In genomic region chr16:89200850-89201466, GRCh38 we compare ENCODE assay signal across 1 cellular context.
TF ChIP-seq lines count a peak whose summit lies in the region.

No MANE protein-coding gene starts in this region.

TF ChIP-seq in HepG2, 621 proteins besides CTCF, POLR2A, EP300 and RAD21 (continued from another document and continues in another):
- TF ChIP-seq ZNF503 (CRISPR knock-in tag; IDR thresholded peaks at IDR 0.05) (no peak), SAP130 (CRISPR knock-in tag; IDR thresholded peaks at IDR 0.05; ENCODE audit: low read depth) (no peak), STAT5B (CRISPR knock-in tag; IDR thresholded peaks at IDR 0.05) (no peak), ZNF121 (CRISPR knock-in tag; IDR thresholded peaks at IDR 0.05) (no peak), NONO (IDR thresholded peaks at IDR 0.05) (no peak), NONO (CRISPR knock-in tag; conservative IDR thresholded peaks at IDR 0.05) (no peak), DNMT3B (CRISPR knock-in tag; conservative IDR thresholded peaks at IDR 0.05) (no peak), ZNF558 (CRISPR knock-in tag; IDR thresholded peaks at IDR 0.05; ENCODE audit: borderline replicate concordance) (0 out of 2 replicates have a peak, but pooled peaks have one; percentile 12), ZNF234 (CRISPR knock-in tag; conservative IDR thresholded peaks at IDR 0.05) (no peak), CREM (IDR thresholded peaks at IDR 0.05) (no peak), CREM (CRISPR knock-in tag; IDR thresholded peaks at IDR 0.05) (no peak), SOX5 (CRISPR knock-in tag; IDR thresholded peaks at IDR 0.05; ENCODE audit: borderline replicate concordance) (no peak), ZNF33B (CRISPR knock-in tag; IDR thresholded peaks at IDR 0.05) (no peak; the same call in 1 of the 2 replicates), ZNF207 (IDR thresholded peaks at IDR 0.05; ENCODE audit: borderline replicate concordance) (no peak), HNRNPUL1 (IDR thresholded peaks at IDR 0.05; ENCODE audit: low read depth, low read length) (no peak), ZMYM3 (CRISPR knock-in tag; IDR thresholded peaks at IDR 0.05) (no peak), KLF13 (CRISPR knock-in tag; IDR thresholded peaks at IDR 0.05) (no peak), FOXP4 (CRISPR knock-in tag; IDR thresholded peaks at IDR 0.05) (no peak), IKZF5 (CRISPR knock-in tag; IDR thresholded peaks at IDR 0.05) (no peak; the same call in 1 of the 2 replicates), PRPF4 (IDR thresholded peaks at IDR 0.05; ENCODE audit: low read depth, low read length, poor library complexity, severe bottlenecking) (no peak), TOE1 (CRISPR knock-in tag; IDR thresholded peaks at IDR 0.05) (no peak), ZNF549 (CRISPR knock-in tag; IDR thresholded peaks at IDR 0.05) (no peak), ZNF572 (CRISPR knock-in tag; IDR thresholded peaks at IDR 0.05) (no peak), ZC3H13 (CRISPR knock-in tag; IDR thresholded peaks at IDR 0.05) (no peak; the same call in 1 of the 2 replicates), FOXA3 (CRISPR knock-in tag; IDR thresholded peaks at IDR 0.05) (no peak), HMGXB4 (CRISPR knock-in tag; IDR thresholded peaks at IDR 0.05; ENCODE audit: borderline replicate concordance in 1 of 2, low read depth in 1 of 2) (no peak), HOXA7 (CRISPR knock-in tag; IDR thresholded peaks at IDR 0.05) (no peak), ZNF432 (CRISPR knock-in tag; IDR thresholded peaks at IDR 0.05; ENCODE audit: borderline replicate concordance) (no peak), STAT6 (CRISPR knock-in tag; IDR thresholded peaks at IDR 0.05; ENCODE audit: borderline replicate concordance) (no peak), ZNF777 (CRISPR knock-in tag; IDR thresholded peaks at IDR 0.05) (peak; percentile 44), SALL2 (CRISPR knock-in tag; IDR thresholded peaks at IDR 0.05) (peak; percentile 24; the same call in 1 of the 2 replicates), PPARG (CRISPR knock-in tag; conservative IDR thresholded peaks at IDR 0.05) (no peak), ZNF670 (CRISPR knock-in tag; IDR thresholded peaks at IDR 0.05; ENCODE audit: borderline replicate concordance) (no peak), ZNF646 (CRISPR knock-in tag; IDR thresholded peaks at IDR 0.05) (no peak), ZFY (CRISPR knock-in tag; IDR thresholded peaks at IDR 0.05) (peak; percentile 37), KAT2B (IDR thresholded peaks at IDR 0.05; ENCODE audit: borderline replicate concordance, low read depth, low read length) (no peak), KLF6 (CRISPR knock-in tag; IDR thresholded peaks at IDR 0.05) (no peak), MAF1 (CRISPR knock-in tag; IDR thresholded peaks at IDR 0.05; ENCODE audit: borderline replicate concordance) (no peak), SAFB2 (CRISPR knock-in tag; IDR thresholded peaks at IDR 0.05; ENCODE audit: borderline replicate concordance, low read depth) (no peak; the same call in 1 of the 2 replicates), AGO2 (optimal IDR thresholded peaks at IDR 0.05; ENCODE audit: low read depth, low read length) (peak; percentile 66), JUN (CRISPR knock-in tag; IDR thresholded peaks at IDR 0.05) (no peak), NFKB2 (CRISPR knock-in tag; IDR thresholded peaks at IDR 0.05; ENCODE audit: borderline replicate concordance) (no peak)
- TF ChIP-seq, protein P1, sequence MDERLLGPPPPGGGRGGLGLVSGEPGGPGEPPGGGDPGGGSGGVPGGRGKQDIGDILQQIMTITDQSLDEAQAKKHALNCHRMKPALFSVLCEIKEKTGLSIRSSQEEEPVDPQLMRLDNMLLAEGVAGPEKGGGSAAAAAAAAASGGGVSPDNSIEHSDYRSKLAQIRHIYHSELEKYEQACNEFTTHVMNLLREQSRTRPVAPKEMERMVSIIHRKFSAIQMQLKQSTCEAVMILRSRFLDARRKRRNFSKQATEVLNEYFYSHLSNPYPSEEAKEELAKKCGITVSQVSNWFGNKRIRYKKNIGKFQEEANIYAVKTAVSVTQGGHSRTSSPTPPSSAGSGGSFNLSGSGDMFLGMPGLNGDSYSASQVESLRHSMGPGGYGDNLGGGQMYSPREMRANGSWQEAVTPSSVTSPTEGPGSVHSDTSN (CRISPR knock-in tag; IDR thresholded peaks at IDR 0.05), result no peak
- TF ChIP-seq, protein P2, sequence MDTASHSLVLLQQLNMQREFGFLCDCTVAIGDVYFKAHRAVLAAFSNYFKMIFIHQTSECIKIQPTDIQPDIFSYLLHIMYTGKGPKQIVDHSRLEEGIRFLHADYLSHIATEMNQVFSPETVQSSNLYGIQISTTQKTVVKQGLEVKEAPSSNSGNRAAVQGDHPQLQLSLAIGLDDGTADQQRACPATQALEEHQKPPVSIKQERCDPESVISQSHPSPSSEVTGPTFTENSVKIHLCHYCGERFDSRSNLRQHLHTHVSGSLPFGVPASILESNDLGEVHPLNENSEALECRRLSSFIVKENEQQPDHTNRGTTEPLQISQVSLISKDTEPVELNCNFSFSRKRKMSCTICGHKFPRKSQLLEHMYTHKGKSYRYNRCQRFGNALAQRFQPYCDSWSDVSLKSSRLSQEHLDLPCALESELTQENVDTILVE (CRISPR knock-in tag; IDR thresholded peaks at IDR 0.05), result no peak
- TF ChIP-seq, protein P3, sequence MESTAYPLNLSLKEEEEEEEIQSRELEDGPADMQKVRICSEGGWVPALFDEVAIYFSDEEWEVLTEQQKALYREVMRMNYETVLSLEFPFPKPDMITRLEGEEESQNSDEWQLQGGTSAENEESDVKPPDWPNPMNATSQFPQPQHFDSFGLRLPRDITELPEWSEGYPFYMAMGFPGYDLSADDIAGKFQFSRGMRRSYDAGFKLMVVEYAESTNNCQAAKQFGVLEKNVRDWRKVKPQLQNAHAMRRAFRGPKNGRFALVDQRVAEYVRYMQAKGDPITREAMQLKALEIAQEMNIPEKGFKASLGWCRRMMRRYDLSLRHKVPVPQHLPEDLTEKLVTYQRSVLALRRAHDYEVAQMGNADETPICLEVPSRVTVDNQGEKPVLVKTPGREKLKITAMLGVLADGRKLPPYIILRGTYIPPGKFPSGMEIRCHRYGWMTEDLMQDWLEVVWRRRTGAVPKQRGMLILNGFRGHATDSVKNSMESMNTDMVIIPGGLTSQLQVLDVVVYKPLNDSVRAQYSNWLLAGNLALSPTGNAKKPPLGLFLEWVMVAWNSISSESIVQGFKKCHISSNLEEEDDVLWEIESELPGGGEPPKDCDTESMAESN (CRISPR knock-in tag; conservative IDR thresholded peaks at IDR 0.05), result no peak
- TF ChIP-seq, protein P4, sequence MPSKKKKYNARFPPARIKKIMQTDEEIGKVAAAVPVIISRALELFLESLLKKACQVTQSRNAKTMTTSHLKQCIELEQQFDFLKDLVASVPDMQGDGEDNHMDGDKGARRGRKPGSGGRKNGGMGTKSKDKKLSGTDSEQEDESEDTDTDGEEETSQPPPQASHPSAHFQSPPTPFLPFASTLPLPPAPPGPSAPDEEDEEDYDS (CRISPR knock-in tag; IDR thresholded peaks at IDR 0.05), result no peak
